Comparison of ENCODE assay signal across 1 cellular context in the genomic region with DNA sequence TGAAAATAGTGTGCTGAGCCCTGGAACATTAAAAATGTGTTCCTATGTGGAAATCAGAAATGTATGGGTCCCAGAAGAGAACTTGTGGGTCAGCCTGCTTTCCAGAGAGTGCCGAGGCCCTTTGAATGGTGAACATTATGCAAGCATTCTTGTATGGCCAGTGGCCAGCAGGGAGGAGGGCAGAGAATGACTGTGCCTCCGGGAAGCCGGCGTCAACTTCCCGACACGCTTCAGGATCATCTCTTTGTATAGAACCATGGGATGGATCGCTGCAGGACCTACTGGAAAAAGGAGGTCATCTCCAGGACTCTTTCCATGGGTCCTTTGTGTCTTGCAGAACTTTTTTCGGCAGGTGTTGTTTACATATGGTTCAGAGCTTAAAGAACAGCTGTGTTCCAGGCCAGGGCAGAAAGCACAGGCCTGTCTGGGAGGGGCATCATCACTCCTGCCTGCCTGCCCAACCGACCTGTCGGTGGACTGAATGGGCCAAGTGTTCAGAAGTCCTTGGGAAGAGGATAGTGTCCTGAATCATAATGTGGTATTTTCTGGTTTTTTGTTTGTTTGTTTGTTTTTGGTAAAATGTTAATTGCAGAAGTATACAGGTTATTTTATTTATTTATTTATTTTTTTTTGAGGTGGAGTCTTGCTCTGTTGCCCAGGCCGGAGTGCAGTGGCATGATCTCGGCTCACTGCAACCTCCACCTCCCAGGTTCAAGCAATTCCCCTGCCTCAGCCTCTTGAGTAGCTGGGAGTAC.
TF ChIP-seq lines count a peak whose summit lies in the region.

No MANE protein-coding gene starts in this region.

TF ChIP-seq in HepG2, 621 proteins besides CTCF, POLR2A, EP300 and RAD21 (continued from another document and continues in another):
- TF ChIP-seq, protein P1, sequence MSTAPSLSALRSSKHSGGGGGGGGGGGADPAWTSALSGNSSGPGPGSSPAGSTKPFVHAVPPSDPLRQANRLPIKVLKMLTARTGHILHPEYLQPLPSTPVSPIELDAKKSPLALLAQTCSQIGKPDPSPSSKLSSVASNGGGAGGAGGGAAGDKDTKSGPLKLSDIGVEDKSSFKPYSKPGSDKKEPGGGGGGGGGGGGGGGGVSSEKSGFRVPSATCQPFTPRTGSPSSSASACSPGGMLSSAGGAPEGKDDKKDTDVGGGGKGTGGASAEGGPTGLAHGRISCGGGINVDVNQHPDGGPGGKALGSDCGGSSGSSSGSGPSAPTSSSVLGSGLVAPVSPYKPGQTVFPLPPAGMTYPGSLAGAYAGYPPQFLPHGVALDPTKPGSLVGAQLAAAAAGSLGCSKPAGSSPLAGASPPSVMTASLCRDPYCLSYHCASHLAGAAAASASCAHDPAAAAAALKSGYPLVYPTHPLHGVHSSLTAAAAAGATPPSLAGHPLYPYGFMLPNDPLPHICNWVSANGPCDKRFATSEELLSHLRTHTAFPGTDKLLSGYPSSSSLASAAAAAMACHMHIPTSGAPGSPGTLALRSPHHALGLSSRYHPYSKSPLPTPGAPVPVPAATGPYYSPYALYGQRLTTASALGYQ (CRISPR knock-in tag; IDR thresholded peaks at IDR 0.05): no peak
- TF ChIP-seq MIER2 (CRISPR knock-in tag; IDR thresholded peaks at IDR 0.05) (peak; percentile 44; the same call in 1 of the 2 replicates), ZNF354B (CRISPR knock-in tag; IDR thresholded peaks at IDR 0.05) (no peak), NCOR1 (IDR thresholded peaks at IDR 0.05; ENCODE audit: borderline replicate concordance, low read length) (peak; percentile 69; the same call in 1 of the 2 replicates), ZNF614 (CRISPR knock-in tag; IDR thresholded peaks at IDR 0.05; ENCODE audit: borderline replicate concordance) (peak; percentile 65; the same call in 1 of the 2 replicates), ZMYM2 (CRISPR knock-in tag; IDR thresholded peaks at IDR 0.05) (no peak), ZNF136 (CRISPR knock-in tag; IDR thresholded peaks at IDR 0.05; ENCODE audit: low read depth) (no peak), ZNF296 (CRISPR knock-in tag; conservative IDR thresholded peaks at IDR 0.05) (0 out of 2 replicates have a peak, but pooled peaks have one; percentile 59), CEBPG (CRISPR knock-in tag; IDR thresholded peaks at IDR 0.05) (peak; percentile 89), ZNF747 (CRISPR knock-in tag; IDR thresholded peaks at IDR 0.05; ENCODE audit: borderline replicate concordance) (no peak), SMAD3 (CRISPR knock-in tag; IDR thresholded peaks at IDR 0.05) (no peak), ZNF282 (IDR thresholded peaks at IDR 0.05; ENCODE audit: partially characterized antibody) (no peak), ZFAT (CRISPR knock-in tag; conservative IDR thresholded peaks at IDR 0.05) (no peak), RFX1 (IDR thresholded peaks at IDR 0.05) (no peak), HNF4G (IDR thresholded peaks at IDR 0.05; ENCODE audit: borderline replicate concordance, low read depth, low read length) (peak; percentile 18; the same call in 1 of the 2 replicates), HNF4G (CRISPR knock-in tag; IDR thresholded peaks at IDR 0.05; ENCODE audit: borderline replicate concordance, low read depth) (no peak), ZNF180 (CRISPR knock-in tag; IDR thresholded peaks at IDR 0.05; ENCODE audit: borderline replicate concordance, low read depth) (no peak), ZC3H4 (CRISPR knock-in tag; IDR thresholded peaks at IDR 0.05; ENCODE audit: borderline replicate concordance) (no peak), FOXA3 (CRISPR knock-in tag; IDR thresholded peaks at IDR 0.05) (peak; percentile 89), PCBP1 (IDR thresholded peaks at IDR 0.05; ENCODE audit: borderline replicate concordance, low read depth, low read length) (no peak), SAFB2 (CRISPR knock-in tag; IDR thresholded peaks at IDR 0.05; ENCODE audit: borderline replicate concordance, low read depth) (no peak), KDM2A (CRISPR knock-in tag; IDR thresholded peaks at IDR 0.05; ENCODE audit: borderline replicate concordance, low read depth) (peak; percentile 64), TCF7 (IDR thresholded peaks at IDR 0.05; ENCODE audit: low read depth) (peak; percentile 33; the same call in 1 of the 2 replicates), TBX2 (CRISPR knock-in tag; IDR thresholded peaks at IDR 0.05; ENCODE audit: borderline replicate concordance) (peak; percentile 87), ZNF782 (CRISPR knock-in tag; IDR thresholded peaks at IDR 0.05; ENCODE audit: borderline replicate concordance) (no peak; the same call in 1 of the 2 replicates), ZBTB38 (CRISPR knock-in tag; IDR thresholded peaks at IDR 0.05) (no peak), FOXP1 (IDR thresholded peaks at IDR 0.05) (no peak), FOXP1 (CRISPR knock-in tag; IDR thresholded peaks at IDR 0.05) (peak; percentile 41; the same call in 1 of the 2 replicates), SIN3B (IDR thresholded peaks at IDR 0.05; ENCODE audit: low read length) (no peak), POLR2G (IDR thresholded peaks at IDR 0.05; ENCODE audit: low read depth, low read length) (peak; percentile 74), MED8 (CRISPR knock-in tag; IDR thresholded peaks at IDR 0.05; ENCODE audit: insufficient replicate concordance) (no peak), ZNF292 (CRISPR knock-in tag; IDR thresholded peaks at IDR 0.05; ENCODE audit: borderline replicate concordance, low read depth) (no peak)
- TF ChIP-seq, protein P2, sequence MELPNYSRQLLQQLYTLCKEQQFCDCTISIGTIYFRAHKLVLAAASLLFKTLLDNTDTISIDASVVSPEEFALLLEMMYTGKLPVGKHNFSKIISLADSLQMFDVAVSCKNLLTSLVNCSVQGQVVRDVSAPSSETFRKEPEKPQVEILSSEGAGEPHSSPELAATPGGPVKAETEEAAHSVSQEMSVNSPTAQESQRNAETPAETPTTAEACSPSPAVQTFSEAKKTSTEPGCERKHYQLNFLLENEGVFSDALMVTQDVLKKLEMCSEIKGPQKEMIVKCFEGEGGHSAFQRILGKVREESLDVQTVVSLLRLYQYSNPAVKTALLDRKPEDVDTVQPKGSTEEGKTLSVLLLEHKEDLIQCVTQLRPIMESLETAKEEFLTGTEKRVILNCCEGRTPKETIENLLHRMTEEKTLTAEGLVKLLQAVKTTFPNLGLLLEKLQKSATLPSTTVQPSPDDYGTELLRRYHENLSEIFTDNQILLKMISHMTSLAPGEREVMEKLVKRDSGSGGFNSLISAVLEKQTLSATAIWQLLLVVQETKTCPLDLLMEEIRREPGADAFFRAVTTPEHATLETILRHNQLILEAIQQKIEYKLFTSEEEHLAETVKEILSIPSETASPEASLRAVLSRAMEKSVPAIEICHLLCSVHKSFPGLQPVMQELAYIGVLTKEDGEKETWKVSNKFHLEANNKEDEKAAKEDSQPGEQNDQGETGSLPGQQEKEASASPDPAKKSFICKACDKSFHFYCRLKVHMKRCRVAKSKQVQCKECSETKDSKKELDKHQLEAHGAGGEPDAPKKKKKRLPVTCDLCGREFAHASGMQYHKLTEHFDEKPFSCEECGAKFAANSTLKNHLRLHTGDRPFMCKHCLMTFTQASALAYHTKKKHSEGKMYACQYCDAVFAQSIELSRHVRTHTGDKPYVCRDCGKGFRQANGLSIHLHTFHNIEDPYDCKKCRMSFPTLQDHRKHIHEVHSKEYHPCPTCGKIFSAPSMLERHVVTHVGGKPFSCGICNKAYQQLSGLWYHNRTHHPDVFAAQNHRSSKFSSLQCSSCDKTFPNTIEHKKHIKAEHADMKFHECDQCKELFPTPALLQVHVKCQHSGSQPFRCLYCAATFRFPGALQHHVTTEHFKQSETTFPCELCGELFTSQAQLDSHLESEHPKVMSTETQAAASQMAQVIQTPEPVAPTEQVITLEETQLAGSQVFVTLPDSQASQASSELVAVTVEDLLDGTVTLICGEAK (IDR thresholded peaks at IDR 0.05): no peak
- TF ChIP-seq, protein P2 (CRISPR knock-in tag; IDR thresholded peaks at IDR 0.05): peak; percentile 30; the same call in 1 of the 2 replicates
- TF ChIP-seq, protein P3, sequence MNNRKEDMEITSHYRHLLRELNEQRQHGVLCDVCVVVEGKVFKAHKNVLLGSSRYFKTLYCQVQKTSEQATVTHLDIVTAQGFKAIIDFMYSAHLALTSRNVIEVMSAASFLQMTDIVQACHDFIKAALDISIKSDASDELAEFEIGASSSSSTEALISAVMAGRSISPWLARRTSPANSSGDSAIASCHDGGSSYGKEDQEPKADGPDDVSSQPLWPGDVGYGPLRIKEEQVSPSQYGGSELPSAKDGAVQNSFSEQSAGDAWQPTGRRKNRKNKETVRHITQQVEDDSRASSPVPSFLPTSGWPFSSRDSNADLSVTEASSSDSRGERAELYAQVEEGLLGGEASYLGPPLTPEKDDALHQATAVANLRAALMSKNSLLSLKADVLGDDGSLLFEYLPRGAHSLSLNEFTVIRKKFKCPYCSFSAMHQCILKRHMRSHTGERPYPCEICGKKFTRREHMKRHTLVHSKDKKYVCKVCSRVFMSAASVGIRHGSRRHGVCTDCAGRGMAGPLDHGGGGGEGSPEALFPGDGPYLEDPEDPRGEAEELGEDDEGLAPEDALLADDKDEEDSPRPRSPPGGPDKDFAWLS (CRISPR knock-in tag; IDR thresholded peaks at IDR 0.05; ENCODE audit: borderline replicate concordance): no peak
- TF ChIP-seq, protein P4, sequence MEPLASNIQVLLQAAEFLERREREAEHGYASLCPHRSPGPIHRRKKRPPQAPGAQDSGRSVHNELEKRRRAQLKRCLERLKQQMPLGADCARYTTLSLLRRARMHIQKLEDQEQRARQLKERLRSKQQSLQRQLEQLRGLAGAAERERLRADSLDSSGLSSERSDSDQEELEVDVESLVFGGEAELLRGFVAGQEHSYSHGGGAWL (CRISPR knock-in tag; IDR thresholded peaks at IDR 0.05): no peak
- TF ChIP-seq, protein P5, sequence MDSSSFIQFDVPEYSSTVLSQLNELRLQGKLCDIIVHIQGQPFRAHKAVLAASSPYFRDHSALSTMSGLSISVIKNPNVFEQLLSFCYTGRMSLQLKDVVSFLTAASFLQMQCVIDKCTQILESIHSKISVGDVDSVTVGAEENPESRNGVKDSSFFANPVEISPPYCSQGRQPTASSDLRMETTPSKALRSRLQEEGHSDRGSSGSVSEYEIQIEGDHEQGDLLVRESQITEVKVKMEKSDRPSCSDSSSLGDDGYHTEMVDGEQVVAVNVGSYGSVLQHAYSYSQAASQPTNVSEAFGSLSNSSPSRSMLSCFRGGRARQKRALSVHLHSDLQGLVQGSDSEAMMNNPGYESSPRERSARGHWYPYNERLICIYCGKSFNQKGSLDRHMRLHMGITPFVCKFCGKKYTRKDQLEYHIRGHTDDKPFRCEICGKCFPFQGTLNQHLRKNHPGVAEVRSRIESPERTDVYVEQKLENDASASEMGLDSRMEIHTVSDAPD (CRISPR knock-in tag; IDR thresholded peaks at IDR 0.05): 0 out of 2 replicates have a peak, but pooled peaks have one; percentile 2
- TF ChIP-seq, protein P6, sequence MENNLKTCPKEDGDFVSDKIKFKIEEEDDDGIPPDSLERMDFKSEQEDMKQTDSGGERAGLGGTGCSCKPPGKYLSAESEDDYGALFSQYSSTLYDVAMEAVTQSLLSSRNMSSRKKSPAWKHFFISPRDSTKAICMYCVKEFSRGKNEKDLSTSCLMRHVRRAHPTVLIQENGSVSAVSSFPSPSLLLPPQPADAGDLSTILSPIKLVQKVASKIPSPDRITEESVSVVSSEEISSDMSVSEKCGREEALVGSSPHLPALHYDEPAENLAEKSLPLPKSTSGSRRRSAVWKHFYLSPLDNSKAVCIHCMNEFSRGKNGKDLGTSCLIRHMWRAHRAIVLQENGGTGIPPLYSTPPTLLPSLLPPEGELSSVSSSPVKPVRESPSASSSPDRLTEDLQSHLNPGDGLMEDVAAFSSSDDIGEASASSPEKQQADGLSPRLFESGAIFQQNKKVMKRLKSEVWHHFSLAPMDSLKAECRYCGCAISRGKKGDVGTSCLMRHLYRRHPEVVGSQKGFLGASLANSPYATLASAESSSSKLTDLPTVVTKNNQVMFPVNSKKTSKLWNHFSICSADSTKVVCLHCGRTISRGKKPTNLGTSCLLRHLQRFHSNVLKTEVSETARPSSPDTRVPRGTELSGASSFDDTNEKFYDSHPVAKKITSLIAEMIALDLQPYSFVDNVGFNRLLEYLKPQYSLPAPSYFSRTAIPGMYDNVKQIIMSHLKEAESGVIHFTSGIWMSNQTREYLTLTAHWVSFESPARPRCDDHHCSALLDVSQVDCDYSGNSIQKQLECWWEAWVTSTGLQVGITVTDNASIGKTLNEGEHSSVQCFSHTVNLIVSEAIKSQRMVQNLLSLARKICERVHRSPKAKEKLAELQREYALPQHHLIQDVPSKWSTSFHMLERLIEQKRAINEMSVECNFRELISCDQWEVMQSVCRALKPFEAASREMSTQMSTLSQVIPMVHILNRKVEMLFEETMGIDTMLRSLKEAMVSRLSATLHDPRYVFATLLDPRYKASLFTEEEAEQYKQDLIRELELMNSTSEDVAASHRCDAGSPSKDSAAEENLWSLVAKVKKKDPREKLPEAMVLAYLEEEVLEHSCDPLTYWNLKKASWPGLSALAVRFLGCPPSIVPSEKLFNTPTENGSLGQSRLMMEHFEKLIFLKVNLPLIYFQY (CRISPR knock-in tag; IDR thresholded peaks at IDR 0.05; ENCODE audit: borderline replicate concordance): peak; percentile 83; the same call in 1 of the 2 replicates
- TF ChIP-seq, protein P7, sequence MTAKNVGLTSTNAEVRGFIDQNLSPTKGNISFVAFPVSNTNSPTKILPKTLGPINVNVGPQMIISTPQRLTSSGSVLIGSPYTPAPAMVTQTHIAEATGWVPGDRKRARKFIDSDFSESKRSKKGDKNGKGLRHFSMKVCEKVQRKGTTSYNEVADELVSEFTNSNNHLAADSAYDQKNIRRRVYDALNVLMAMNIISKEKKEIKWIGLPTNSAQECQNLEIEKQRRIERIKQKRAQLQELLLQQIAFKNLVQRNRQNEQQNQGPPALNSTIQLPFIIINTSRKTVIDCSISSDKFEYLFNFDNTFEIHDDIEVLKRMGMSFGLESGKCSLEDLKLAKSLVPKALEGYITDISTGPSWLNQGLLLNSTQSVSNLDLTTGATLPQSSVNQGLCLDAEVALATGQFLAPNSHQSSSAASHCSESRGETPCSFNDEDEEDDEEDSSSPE (CRISPR knock-in tag; IDR thresholded peaks at IDR 0.05): peak; percentile 28; the same call in 1 of the 2 replicates
